ENCODE assay signal across 10 cellular contexts in the genomic region with DNA sequence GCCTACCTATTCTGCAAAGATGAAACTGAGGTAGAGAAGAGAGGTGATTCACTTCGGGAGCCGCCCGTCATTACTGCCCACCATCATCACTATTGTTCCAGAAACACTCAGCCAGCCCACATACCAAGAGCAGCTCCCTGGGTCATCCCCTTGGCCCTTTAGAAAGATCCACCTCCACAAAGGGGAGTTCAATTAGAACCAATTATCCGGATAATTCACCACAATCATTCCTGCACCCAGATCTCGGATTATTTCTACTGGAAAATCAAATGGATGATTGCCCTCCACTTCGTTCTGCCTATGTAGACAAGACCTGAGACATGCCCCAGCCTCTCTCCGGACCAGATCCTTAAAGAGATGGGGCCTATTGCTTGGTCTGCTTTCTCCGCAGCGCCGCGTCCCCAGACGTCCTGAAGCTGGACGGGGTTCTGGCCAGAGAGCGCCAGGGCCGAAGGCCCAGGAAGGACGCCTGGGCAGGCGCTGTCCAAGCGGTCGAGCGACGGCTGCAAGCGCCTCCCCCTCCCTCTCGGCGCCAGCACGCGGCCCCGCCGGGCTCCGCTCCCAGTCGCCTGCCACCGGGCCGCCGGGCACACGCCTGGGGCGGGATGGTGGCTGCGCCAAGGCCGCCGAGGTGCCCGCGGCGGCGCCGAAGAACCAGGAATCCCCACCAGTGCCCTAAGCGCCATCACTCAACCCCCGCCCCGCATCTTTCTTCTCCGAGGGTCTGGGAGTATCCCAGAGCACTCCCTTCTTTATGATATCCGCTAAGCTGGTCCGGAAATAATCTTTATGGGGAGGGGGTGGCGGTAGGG. TPM values are rescaled to one million over a fixed set of nuclear protein-coding genes. Genes with fewer than 3 reads are reported as not detected.
DNase-seq lines count a peak whose midpoint lies in the region; ATAC-seq and TF ChIP-seq lines count a peak whose summit lies in the region.
"Had no signal": no experiment of that assay in that cellular context is flagged by ENCODE, and none has a peak within 500 bp of the region (broad histone marks: within the 10 kb centered on the region; RNA-seq: fewer than 3 reads in every experiment).

No MANE protein-coding gene starts in this region.

- no peak for ATAC-seq in HG03571 (IDR thresholded peaks at IDR 0.05; ENCODE audit: unreplicated experiment)
- no peak for ATAC-seq in HG02571 (IDR thresholded peaks at IDR 0.05; ENCODE audit: unreplicated experiment)

- no peak for TF ChIP-seq POLR2A in esophagus muscularis mucosa (IDR thresholded peaks at IDR 0.05; ENCODE audit: low read depth)

- H3K9me3 ChIP-seq in esophagus muscularis mucosa: no peaks in the 10 kb centered on the region
- no peaks in the 10 kb centered on the region for H3K9me3 ChIP-seq in osteoblast (ENCODE audit: low read depth, low read length)

- H3K36me3 ChIP-seq in esophagus muscularis mucosa (no peaks in the 10 kb centered on the region), osteoblast (ENCODE audit: insufficient read depth, low read length) (no peaks in the 10 kb centered on the region)

- peaks cover 20% of the 10 kb centered on the region for H3K4me1 Mint-ChIP-seq in chondrocyte (ENCODE audit: low read depth)

- H3K4me2 ChIP-seq in osteoblast (ENCODE audit: insufficient read depth, low read length): no peak overlapping the region

- H3K4me3 ChIP-seq in esophagus muscularis mucosa: peak overlapping the region in 2 of 4 donors; percentile 25 to 27
- no peak overlapping the region for H3K4me3 ChIP-seq in osteoblast (ENCODE audit: insufficient read depth, low read length)

- no peak for TF ChIP-seq EP300 in esophagus muscularis mucosa (IDR thresholded peaks at IDR 0.05)

- no peaks in the 10 kb centered on the region for H3K79me2 ChIP-seq in osteoblast (ENCODE audit: insufficient read depth, low read length)

- peaks cover 0 to 100% (median 35%) of the 10 kb centered on the region in 4 donors for H3K27me3 ChIP-seq in esophagus muscularis mucosa
- H3K27me3 ChIP-seq in osteoblast (ENCODE audit: insufficient read depth, low read length): peaks cover 47% of the 10 kb centered on the region

- H2AFZ ChIP-seq in osteoblast (ENCODE audit: low read length): no peak overlapping the region

- H3K27ac ChIP-seq in esophagus muscularis mucosa (replicated peaks in 1 of 4) (no peak overlapping the region), osteoblast (ENCODE audit: low read depth, low read length) (no peak overlapping the region)
- H3K27ac ChIP-seq: 22Rv1 had no signal

- H3K4me1 ChIP-seq in esophagus muscularis mucosa: peaks cover 9 to 34% (median 30%) of the 10 kb centered on the region in 4 donors
- H3K4me1 ChIP-seq in osteoblast (ENCODE audit: insufficient read depth, low read length): no peaks in the 10 kb centered on the region

- intact Hi-C loops in esophagus muscularis mucosa (cut with DNase I): no loop called here

- TF ChIP-seq CTCF in esophagus muscularis mucosa (IDR thresholded peaks at IDR 0.05): no peak
- TF ChIP-seq CTCF in osteoblast (IDR thresholded peaks at IDR 0.05; ENCODE audit: extremely low read depth, low read depth, low read length): no peak
- no peak for TF ChIP-seq CTCF in chondrocyte (IDR thresholded peaks at IDR 0.05)

- peaks cover 83% of the 10 kb centered on the region for H3K27me3 Mint-ChIP-seq in chondrocyte (ENCODE audit: low read depth)

- H3K27ac Mint-ChIP-seq in chondrocyte (ENCODE audit: unreplicated experiment): no peak overlapping the region

- no peaks in the 10 kb centered on the region for H4K20me1 ChIP-seq in osteoblast (ENCODE audit: insufficient read depth, low read length)

- 12% methylated on average over 7 of the region's 50 CpGs for WGBS in esophagus muscularis mucosa

- H3K4me3 Mint-ChIP-seq in chondrocyte (ENCODE audit: unreplicated experiment): no peak overlapping the region

- peaks cover 4% of the 10 kb centered on the region for H3K36me3 Mint-ChIP-seq in chondrocyte (ENCODE audit: low read depth)

- no peaks in the 10 kb centered on the region for H3K9me3 Mint-ChIP-seq in chondrocyte (ENCODE audit: low read depth)

- DNase-seq in DMS 273 (lab: John Stamatoyannopoulos, UW; ENCODE audit: unreplicated experiment): peak; percentile 4
- no peak for DNase-seq in DMS 273 treated with DMSO at 0.1 percent for 48 hours (lab: John Stamatoyannopoulos, UW)
- DNase-seq in NCI-H2196 (lab: John Stamatoyannopoulos, UW; ENCODE audit: unreplicated experiment): peak; percentile 48
- peak; percentile 57 for DNase-seq in esophagus muscularis mucosa (ENCODE audit: extremely low spot score)
- peak; percentile 79 for DNase-seq in osteoblast (ENCODE audit: insufficient read length, low spot score, missing footprints)
- no peak for DNase-seq in chondrocyte (ENCODE audit: low spot score)

RNA-seq across cellular contexts. Expression of gene ASCL1, which starts 1.3 kb away (rescaled TPM):
- under 1 TPM in 1 of 4 donors, not detected in 3; 0.17 TPM for total RNA-seq in esophagus muscularis mucosa
- not detected in 2 replicates for total RNA-seq in osteoblast
- not detected in 3 replicates for total RNA-seq in chondrocyte
- total RNA-seq: kidney epithelial cell had no signal

RNA-seq across cellular contexts. Expression of gene PAH, which starts 39.1 kb away (rescaled TPM):
- total RNA-seq in esophagus muscularis mucosa: not detected
- total RNA-seq in osteoblast: not detected in 2 replicates
- total RNA-seq in chondrocyte: not detected in 3 replicates

Comparison
In these comparisons a context has a peak if more than half of its experiments do, and no peak if none do; other contexts are left out.
1. DNase-seq: peak in DMS 273 (single experiment), NCI-H2196 (single experiment), esophagus muscularis mucosa (single experiment) and osteoblast (single experiment); none in DMS 273 treated with DMSO at 0.1 percent for 48 hours (single experiment) and chondrocyte (single experiment).